ENCODE assay signal across 9 cellular contexts in genomic region chr19:17402982-17403855, GRCh38. TPM values are rescaled to one million over a fixed set of nuclear protein-coding genes. Genes with fewer than 3 reads are reported as not detected.
DNase-seq lines count a peak whose midpoint lies in the region; ATAC-seq, FAIRE-seq and TF ChIP-seq lines count a peak whose summit lies in the region.
"Had no signal": no experiment of that assay in that cellular context is flagged by ENCODE, and none has a peak within 500 bp of the region (broad histone marks: within the 10 kb centered on the region; RNA-seq: fewer than 3 reads in every experiment).

No MANE protein-coding gene starts in this region.

- H2AK5ac ChIP-seq in trophoblast cell (ENCODE audit: low read length) = no peak overlapping the region

- H3K9ac ChIP-seq in trophoblast cell (ENCODE audit: low read length) = no peak overlapping the region

- no peaks in the 10 kb centered on the region for H3K79me2 ChIP-seq in trophoblast cell (ENCODE audit: control insufficient read depth, insufficient read depth, low read length, poor library complexity)

- H2AFZ ChIP-seq in trophoblast cell (ENCODE audit: insufficient read depth, low read length, poor library complexity) = no peak overlapping the region

- no peak overlapping the region for H2BK12ac ChIP-seq in trophoblast cell (ENCODE audit: low read length)

- peak overlapping the region in 1 of 59 donors; percentile 82 for H3K27ac ChIP-seq in dorsolateral prefrontal cortex
- no peak overlapping the region for H3K27ac ChIP-seq in trophoblast cell (ENCODE audit: low read depth, low read length)

- intact Hi-C loops in dorsolateral prefrontal cortex (cut with DNase I) = no loop called here

- no peak overlapping the region for H2BK120ac ChIP-seq in trophoblast cell (ENCODE audit: insufficient read depth, low read length, poor library complexity)

- no peaks in the 10 kb centered on the region for H3K79me1 ChIP-seq in trophoblast cell (ENCODE audit: low read length)

- H3K23ac ChIP-seq in trophoblast cell (ENCODE audit: low read length) = no peak overlapping the region

- H3K27me3 ChIP-seq in dorsolateral prefrontal cortex (peaks cover 0 to 5% (median 0%) of the 10 kb centered on the region in 45 donors), trophoblast cell (ENCODE audit: insufficient read depth, low read length) (no peaks in the 10 kb centered on the region)

- DNase-seq in H54 (ENCODE audit: insufficient read length, low spot score) = peak; percentile 42
- DNase-seq in T-helper 9 cell = peak; percentile 59
- DNase-seq in dorsolateral prefrontal cortex = no peak
- DNase-seq in trophoblast cell = no peak
- no peak for DNase-seq in HuH-7 (ENCODE audit: low spot score)
- DNase-seq in cerebellum (ENCODE audit: low spot score) = no peak
- DNase-seq in GF-D8 (lab: John Stamatoyannopoulos, UW) = no peak

- H3K14ac ChIP-seq in trophoblast cell (ENCODE audit: low read length) = no peak overlapping the region

- H2BK5ac ChIP-seq in trophoblast cell (ENCODE audit: low read depth, low read length, poor library complexity) = no peak overlapping the region

- H4K8ac ChIP-seq in trophoblast cell (ENCODE audit: low read depth, low read length) = no peak overlapping the region

- H4K12ac ChIP-seq in trophoblast cell (ENCODE audit: low read depth, low read length) = no peak overlapping the region

- H3K36me3 ChIP-seq in trophoblast cell (ENCODE audit: control insufficient read depth in 1 of 2, insufficient read depth in 2 of 2, low read length in 2 of 2) = no peaks in the 10 kb centered on the region

- no peak overlapping the region for H3K18ac ChIP-seq in trophoblast cell (ENCODE audit: low read length)

- H3K4me3 ChIP-seq in dorsolateral prefrontal cortex (peak overlapping the region in 38 of 59 donors; percentile 1 to 66 (median 52)), trophoblast cell (ENCODE audit: low read depth, low read length) (no peak overlapping the region)

- FAIRE-seq in H54 (lab: Jason Lieb, UNC) = no peak

- no peak for ATAC-seq in HG03045 (IDR thresholded peaks at IDR 0.05; ENCODE audit: unreplicated experiment)

- H3K4me2 ChIP-seq in trophoblast cell (ENCODE audit: low read length) = peak overlapping the region; percentile 36

- TF ChIP-seq CTCF in dorsolateral prefrontal cortex (IDR thresholded peaks at IDR 0.05 in 54 of 56, conservative IDR thresholded peaks at IDR 0.05 in 2 of 56; ENCODE audit: low read depth in 1 of 56, partially characterized antibody in 56 of 56) = no peak

- no peak overlapping the region for H3K4ac ChIP-seq in trophoblast cell (ENCODE audit: low read depth, low read length)

- H4K91ac ChIP-seq in trophoblast cell (ENCODE audit: low read depth, low read length) = no peak overlapping the region

- peaks cover 11 to 12% of the 10 kb centered on the region in 2 experiments for H3K4me1 ChIP-seq in trophoblast cell (ENCODE audit: control insufficient read depth in 1 of 2, insufficient read depth in 2 of 2, low read length in 2 of 2)

- TF ChIP-seq POLR2A in H54 (IDR thresholded peaks at IDR 0.05; ENCODE audit: low read depth, low read length) = no peak

- WGBS in trophoblast cell (ENCODE audit: extremely low coverage, insufficient coverage, insufficient read length) = no CpG with 5 or more reads among the region's 36 CpGs

- H3K9me3 ChIP-seq in trophoblast cell (ENCODE audit: insufficient read depth, low read depth, low read length) = peaks cover 3% of the 10 kb centered on the region

RNA-seq across cellular contexts. Expression of gene BST2, which starts 2.2 kb away (rescaled TPM):
- total RNA-seq in dorsolateral prefrontal cortex (100 to 1,000 TPM in 2 of 120 experiments, 10 to 100 TPM in 118; 13.1 to 146 (median 26.7) TPM), cerebellum (2.5 TPM)
- polyA plus RNA-seq in trophoblast cell (2013) = 0.72 and 0.79 TPM in 2 replicates

RNA-seq across cellular contexts. Expression of gene CCDC194, which starts 9.2 kb away (rescaled TPM):
- total RNA-seq in dorsolateral prefrontal cortex = 1 to 10 TPM in 29 of 120 experiments, under 1 TPM in 25, not detected in 66; 0.43 to 6.0 (median 1.0) TPM
- not detected in 2 replicates for polyA plus RNA-seq in trophoblast cell (2013)
- total RNA-seq in cerebellum = not detected
- total RNA-seq: urinary bladder had no signal
- polyA plus RNA-seq: urinary bladder had no signal

RNA-seq across cellular contexts. Expression of gene MVB12A, which starts 16.6 kb away (rescaled TPM):
- total RNA-seq in dorsolateral prefrontal cortex (10 to 100 TPM; 11.0 to 32.6 (median 19.8) TPM), cerebellum (14.1 TPM)
- polyA plus RNA-seq in trophoblast cell (2013) = 44.4 and 46.3 TPM in 2 replicates

RNA-seq across cellular contexts. Expression of gene PLVAP, which starts 26.1 kb away (rescaled TPM):
- total RNA-seq in dorsolateral prefrontal cortex = 1 to 10 TPM in 96 of 120 experiments, under 1 TPM in 23, not detected in 1; 0.21 to 6.9 (median 1.7) TPM
- 0.01 and 0.04 TPM in 2 replicates for polyA plus RNA-seq in trophoblast cell (2013)
- total RNA-seq in cerebellum = 1.6 TPM

RNA-seq across cellular contexts. Expression of gene TMEM221, which starts 45.2 kb away (rescaled TPM):
- 1 to 10 TPM; 1.2 to 7.2 (median 4.1) TPM for total RNA-seq in dorsolateral prefrontal cortex
- polyA plus RNA-seq in trophoblast cell (2013) = 0.07 TPM in 2 replicates
- 0.45 TPM for total RNA-seq in cerebellum

Comparison
In these comparisons a context has a peak if more than half of its experiments do, and no peak if none do; other contexts are left out.
1. DNase-seq: peak in H54 (single experiment) and T-helper 9 cell (single experiment); none in dorsolateral prefrontal cortex (0 of 10), trophoblast cell (0 of 2), HuH-7 (single experiment), cerebellum (single experiment) and GF-D8 (single experiment).